In genomic region chr14:76615331-76615730, GRCh38 we compare ENCODE assay signal across 15 cellular contexts.
DNase-seq lines count a peak whose midpoint lies in the region; FAIRE-seq and TF ChIP-seq lines count a peak whose summit lies in the region.
"Had no signal": no experiment of that assay in that cellular context is flagged by ENCODE, and none has a peak within 500 bp of the region (broad histone marks: within the 10 kb centered on the region; RNA-seq: fewer than 3 reads in every experiment).

No MANE protein-coding gene starts in this region.

- H3K9me2 ChIP-seq in GM23248 (ENCODE audit: insufficient read depth) = no peaks in the 10 kb centered on the region
- no peaks in the 10 kb centered on the region for H3K9me2 ChIP-seq in SK-N-SH

- POLR2A ChIA-PET in RWPE1 (lab: Yijun Ruan, JAX; ENCODE audit: low non-redundant PET) (no interaction called here), SK-N-SH (lab: Yijun Ruan, JAX) (no interaction called here)

- TF ChIP-seq CTCF in RWPE1 (conservative IDR thresholded peaks at IDR 0.05; ENCODE audit: low read depth) (no peak), epithelial cell of esophagus (IDR thresholded peaks at IDR 0.05; ENCODE audit: insufficient read depth, low read depth, low read length, missing control alignments) (no peak), keratinocyte (optimal IDR thresholded peaks at IDR 0.05 in 1 of 3, IDR thresholded peaks at IDR 0.05 in 1 of 3, conservative IDR thresholded peaks at IDR 0.05 in 1 of 3; ENCODE audit: extremely low read depth in 1 of 3, insufficient read depth in 2 of 3, low read length in 3 of 3) (no peak), SK-N-SH (IDR thresholded peaks at IDR 0.05) (no peak)

- dilution Hi-C loops in keratinocyte (cut with MboI; ENCODE audit: extremely low pct_ligation_motif_present, low sequenced_read_pairs) = no loop called here

- H3F3A ChIP-seq in GM23248 (ENCODE audit: insufficient read depth) (no peaks in the 10 kb centered on the region), SK-N-SH (replicated peaks; ENCODE audit: insufficient read depth) (peaks cover 3% of the 10 kb centered on the region)

- H3K4me1 ChIP-seq in GM23248 (ENCODE audit: insufficient read depth) (no peaks in the 10 kb centered on the region), keratinocyte (ENCODE audit: control insufficient read depth, extremely low read depth, insufficient read depth, low read length) (peaks cover 24% of the 10 kb centered on the region), SK-N-SH (ENCODE audit: control insufficient read depth in 1 of 2, insufficient read depth in 2 of 2, low read depth in 1 of 2, low read length in 1 of 2) (no peaks in the 10 kb centered on the region)

- H3K36me3 ChIP-seq in GM23248 (ENCODE audit: low read depth) (no peaks in the 10 kb centered on the region), keratinocyte (ENCODE audit: control insufficient read depth in 2 of 2, extremely low read depth in 1 of 2, insufficient read depth in 2 of 2, low read length in 2 of 2) (no peaks in the 10 kb centered on the region), SK-N-SH (replicated peaks in 1 of 2; ENCODE audit: control insufficient read depth in 1 of 2, insufficient read depth in 2 of 2, low read length in 1 of 2) (no peaks in the 10 kb centered on the region)

- no peaks in the 10 kb centered on the region for H3K9me1 ChIP-seq in keratinocyte (ENCODE audit: control insufficient read depth, extremely low read depth, insufficient read depth, low read length)

- H3K9me3 ChIP-seq in GM23248 (ENCODE audit: low read depth) (no peaks in the 10 kb centered on the region), keratinocyte (ENCODE audit: control insufficient read depth, low read depth, low read length) (no peaks in the 10 kb centered on the region), SK-N-SH (no peaks in the 10 kb centered on the region)

- DNase-seq in GM23248 = peak; percentile 5
- peak; percentile 35 for DNase-seq in RWPE1 (ENCODE audit: low spot score)
- DNase-seq in epithelial cell of esophagus (ENCODE audit: low read depth) = peak; percentile 64
- peak; percentile 7 for DNase-seq in keratinocyte (ENCODE audit: low read depth, low spot score)
- DNase-seq in SK-N-SH = no peak
- no peak for DNase-seq in NCI-H2196 treated with DMSO at 0.1 percent for 48 hours (lab: John Stamatoyannopoulos, UW; ENCODE audit: unreplicated experiment)
- no peak for DNase-seq in cardiac septum (ENCODE audit: low spot score)
- DNase-seq: ACHN; Calu3; CD4-positive, alpha-beta memory T cell; DMS79 treated with DMSO at 0.1 percent for 48 hours; GF-D8; H9 had no signal

- no peak overlapping the region for H3K27ac ChIP-seq in GM23248
- H3K27ac ChIP-seq in RWPE1 = no peak overlapping the region
- H3K27ac ChIP-seq in keratinocyte (ENCODE audit: control insufficient read depth, insufficient read depth, low read length) = no peak overlapping the region
- no peak overlapping the region for H3K27ac ChIP-seq in SK-N-SH (ENCODE audit: low read depth in 2 of 2, low read length in 1 of 2)

- no peak for TF ChIP-seq EP300 in SK-N-SH (IDR thresholded peaks at IDR 0.05; ENCODE audit: borderline replicate concordance in 1 of 2, low read depth in 1 of 2, low read length in 1 of 2)

- no peaks in the 10 kb centered on the region for H4K20me1 ChIP-seq in GM23248 (ENCODE audit: insufficient read depth)
- H4K20me1 ChIP-seq in keratinocyte (ENCODE audit: control insufficient read depth, extremely low read depth, insufficient read depth, low read length) = no peaks in the 10 kb centered on the region
- no peaks in the 10 kb centered on the region for H4K20me1 ChIP-seq in SK-N-SH (ENCODE audit: insufficient read depth)

- no peaks in the 10 kb centered on the region for H3K79me2 ChIP-seq in GM23248 (ENCODE audit: insufficient read depth)
- H3K79me2 ChIP-seq in keratinocyte (ENCODE audit: control insufficient read depth, insufficient read depth, low read length) = no peaks in the 10 kb centered on the region
- no peaks in the 10 kb centered on the region for H3K79me2 ChIP-seq in SK-N-SH (ENCODE audit: insufficient read depth)

- CTCF ChIA-PET in RWPE1 (lab: Yijun Ruan, JAX) = no interaction called here
- CTCF ChIA-PET in SK-N-SH (lab: Yijun Ruan, JAX) = no interaction called here

- no peak for TF ChIP-seq RAD21 in SK-N-SH (IDR thresholded peaks at IDR 0.05; ENCODE audit: low read length)

- H3K27me3 ChIP-seq in GM23248 (replicated peaks; ENCODE audit: insufficient read depth) (0 out of 2 replicates have a peak, but pooled peaks cover 5% of the 10 kb centered on the region), keratinocyte (ENCODE audit: control insufficient read depth, extremely low read depth, insufficient read depth, low read length) (no peaks in the 10 kb centered on the region), SK-N-SH (ENCODE audit: insufficient read depth) (no peaks in the 10 kb centered on the region)

- FAIRE-seq in keratinocyte (lab: Jason Lieb, UNC) = peak; percentile 9
- FAIRE-seq: A204.1, H1 had no signal

- in situ Hi-C loops in GM23248 (cut with MboI) = no loop called here

- H3K4me3 ChIP-seq in GM23248 = no peak overlapping the region
- H3K4me3 ChIP-seq in epithelial cell of esophagus (ENCODE audit: low read length) = no peak overlapping the region
- H3K4me3 ChIP-seq in keratinocyte (ENCODE audit: control insufficient read depth in 2 of 3, extremely low read depth in 1 of 3, insufficient read depth in 2 of 3, low read depth in 1 of 3, low read length in 3 of 3) = no peak overlapping the region
- H3K4me3 ChIP-seq in SK-N-SH (ENCODE audit: low read depth in 2 of 2, low read length in 1 of 2) = no peak overlapping the region

- intact Hi-C loops in cardiac septum (cut with DNase I) = no loop called here

- H2AFZ ChIP-seq in GM23248 (no peak overlapping the region), keratinocyte (ENCODE audit: control insufficient read depth, low read length) (no peak overlapping the region), SK-N-SH (ENCODE audit: low read depth) (no peak overlapping the region)

- H3K9ac ChIP-seq in GM23248 (no peak overlapping the region), keratinocyte (ENCODE audit: control insufficient read depth, extremely low read depth, insufficient read depth, low read length) (no peak overlapping the region), SK-N-SH (no peak overlapping the region)

- WGBS in GM23248 (ENCODE audit: low coverage in 1 of 2, low lambda C conversion rate in 2 of 2, missing lambda C conversion rate in 2 of 2), 2 experiments = 9 to 23% methylated on average over 6 to 9 of the region's 9 CpGs
- WGBS in SK-N-SH (ENCODE audit: low lambda C conversion rate) = 14% methylated on average over 9 of the region's 9 CpGs

- H3K4me2 ChIP-seq in GM23248 (ENCODE audit: unreplicated experiment) = no peak overlapping the region
- peak overlapping the region; percentile 40 for H3K4me2 ChIP-seq in keratinocyte (ENCODE audit: control insufficient read depth, extremely low read depth, insufficient read depth, low read depth, low read length)
- no peak overlapping the region for H3K4me2 ChIP-seq in SK-N-SH

TF ChIP-seq in SK-N-SH, 30 proteins besides CTCF, POLR2A, EP300 and RAD21 (continues in another document):
- TF ChIP-seq TAF1 (IDR thresholded peaks at IDR 0.05; ENCODE audit: borderline replicate concordance, low read depth, low read length) (no peak), NFIC (IDR thresholded peaks at IDR 0.05; ENCODE audit: borderline replicate concordance) (no peak), GABPA (IDR thresholded peaks at IDR 0.05; ENCODE audit: low read depth) (no peak), USF1 (IDR thresholded peaks at IDR 0.05; ENCODE audit: borderline replicate concordance, low read depth) (no peak), EZH2phosphoT487 (IDR thresholded peaks at IDR 0.05; ENCODE audit: borderline replicate concordance, low read depth) (no peak), JUND (IDR thresholded peaks at IDR 0.05) (no peak), YY1 (IDR thresholded peaks at IDR 0.05; ENCODE audit: low read depth) (no peak), RXRA (IDR thresholded peaks at IDR 0.05; ENCODE audit: borderline replicate concordance, low read depth) (no peak), RCOR1 (IDR thresholded peaks at IDR 0.05; ENCODE audit: low read length) (no peak), SIN3A (IDR thresholded peaks at IDR 0.05; ENCODE audit: borderline replicate concordance, low read depth, low read length) (no peak), CHD2 (IDR thresholded peaks at IDR 0.05; ENCODE audit: low read length, partially characterized antibody) (no peak), MXI1 (IDR thresholded peaks at IDR 0.05; ENCODE audit: low read depth, low read length) (no peak)
- TF ChIP-seq, protein P1, sequence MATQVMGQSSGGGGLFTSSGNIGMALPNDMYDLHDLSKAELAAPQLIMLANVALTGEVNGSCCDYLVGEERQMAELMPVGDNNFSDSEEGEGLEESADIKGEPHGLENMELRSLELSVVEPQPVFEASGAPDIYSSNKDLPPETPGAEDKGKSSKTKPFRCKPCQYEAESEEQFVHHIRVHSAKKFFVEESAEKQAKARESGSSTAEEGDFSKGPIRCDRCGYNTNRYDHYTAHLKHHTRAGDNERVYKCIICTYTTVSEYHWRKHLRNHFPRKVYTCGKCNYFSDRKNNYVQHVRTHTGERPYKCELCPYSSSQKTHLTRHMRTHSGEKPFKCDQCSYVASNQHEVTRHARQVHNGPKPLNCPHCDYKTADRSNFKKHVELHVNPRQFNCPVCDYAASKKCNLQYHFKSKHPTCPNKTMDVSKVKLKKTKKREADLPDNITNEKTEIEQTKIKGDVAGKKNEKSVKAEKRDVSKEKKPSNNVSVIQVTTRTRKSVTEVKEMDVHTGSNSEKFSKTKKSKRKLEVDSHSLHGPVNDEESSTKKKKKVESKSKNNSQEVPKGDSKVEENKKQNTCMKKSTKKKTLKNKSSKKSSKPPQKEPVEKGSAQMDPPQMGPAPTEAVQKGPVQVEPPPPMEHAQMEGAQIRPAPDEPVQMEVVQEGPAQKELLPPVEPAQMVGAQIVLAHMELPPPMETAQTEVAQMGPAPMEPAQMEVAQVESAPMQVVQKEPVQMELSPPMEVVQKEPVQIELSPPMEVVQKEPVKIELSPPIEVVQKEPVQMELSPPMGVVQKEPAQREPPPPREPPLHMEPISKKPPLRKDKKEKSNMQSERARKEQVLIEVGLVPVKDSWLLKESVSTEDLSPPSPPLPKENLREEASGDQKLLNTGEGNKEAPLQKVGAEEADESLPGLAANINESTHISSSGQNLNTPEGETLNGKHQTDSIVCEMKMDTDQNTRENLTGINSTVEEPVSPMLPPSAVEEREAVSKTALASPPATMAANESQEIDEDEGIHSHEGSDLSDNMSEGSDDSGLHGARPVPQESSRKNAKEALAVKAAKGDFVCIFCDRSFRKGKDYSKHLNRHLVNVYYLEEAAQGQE (IDR thresholded peaks at IDR 0.05; ENCODE audit: low read depth, low read length) = no peak

Comparison
In these comparisons a context has a peak if more than half of its experiments do, and no peak if none do; other contexts are left out.
1. DNase-seq: peak in GM23248 (single experiment), RWPE1 (single experiment), epithelial cell of esophagus (single experiment) and keratinocyte (single experiment); none in SK-N-SH (single experiment), NCI-H2196 treated with DMSO at 0.1 percent for 48 hours (single experiment) and cardiac septum (single experiment).